2 cellular contexts compared by ENCODE assay signal in the genomic region with DNA sequence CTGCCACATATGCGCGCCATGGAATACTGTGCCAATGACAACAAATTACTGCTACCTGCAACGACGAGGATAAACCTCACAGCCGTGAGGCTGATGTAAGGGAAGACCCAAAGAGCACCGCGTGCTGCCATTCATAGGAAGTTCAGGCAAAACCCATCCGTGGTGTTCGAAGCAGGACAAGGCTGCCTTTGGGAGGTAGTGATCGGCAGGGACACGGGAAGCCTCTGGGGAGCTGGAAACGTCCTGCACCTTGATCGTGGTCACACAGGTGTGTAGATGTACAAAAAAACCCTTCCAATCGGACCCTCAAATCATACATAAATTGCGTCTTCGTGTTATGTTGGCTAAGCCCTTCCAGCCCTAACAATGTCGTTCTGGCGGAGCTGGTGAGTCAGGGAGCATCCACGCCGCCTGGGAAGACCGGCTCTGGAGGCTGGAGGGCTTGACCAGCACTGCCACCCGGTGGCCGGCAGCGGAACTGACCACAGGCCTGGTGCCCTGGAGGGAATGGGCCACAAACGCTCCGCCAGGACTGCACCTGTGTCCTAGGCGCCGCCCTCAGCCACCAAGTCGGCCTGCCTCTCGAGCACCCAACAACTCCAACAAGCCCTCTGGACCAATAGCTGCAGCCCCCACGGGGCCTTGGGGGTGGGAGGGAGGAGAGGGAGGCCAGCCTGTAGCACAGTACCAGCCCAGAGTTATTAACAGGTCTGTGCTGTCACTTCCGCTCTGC.
TF ChIP-seq lines count a peak whose summit lies in the region.

No MANE protein-coding gene starts in this region.

TF ChIP-seq in HEK293, 187 proteins besides CTCF, POLR2A, EP300 and RAD21 (continues in another document):
- TF ChIP-seq, protein P1, sequence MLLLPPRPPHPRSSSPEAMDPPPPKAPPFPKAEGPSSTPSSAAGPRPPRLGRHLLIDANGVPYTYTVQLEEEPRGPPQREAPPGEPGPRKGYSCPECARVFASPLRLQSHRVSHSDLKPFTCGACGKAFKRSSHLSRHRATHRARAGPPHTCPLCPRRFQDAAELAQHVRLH (tag by site-specific recombination; IDR thresholded peaks at IDR 0.05) = no peak
- TF ChIP-seq SP3 (tag by site-specific recombination; IDR thresholded peaks at IDR 0.05) (peak; percentile 17; the same call in 1 of the 2 replicates), ZSCAN30 (tag by site-specific recombination; IDR thresholded peaks at IDR 0.05) (peak; percentile 55; the same call in 1 of the 2 replicates), SP7 (tag by site-specific recombination; IDR thresholded peaks at IDR 0.05) (0 out of 2 replicates have a peak, but pooled peaks have one; percentile 20), ZEB2 (tag by site-specific recombination; IDR thresholded peaks at IDR 0.05) (0 out of 2 replicates have a peak, but pooled peaks have one; percentile 18), ZNF24 (tag by site-specific recombination; IDR thresholded peaks at IDR 0.05) (no peak), ZNF585B (tag by site-specific recombination; IDR thresholded peaks at IDR 0.05) (no peak), ZNF660 (tag by site-specific recombination; IDR thresholded peaks at IDR 0.05) (0 out of 2 replicates have a peak, but pooled peaks have one; percentile 29), ZNF600 (tag by site-specific recombination; IDR thresholded peaks at IDR 0.05) (peak; percentile 98), ZNF549 (tag by site-specific recombination; IDR thresholded peaks at IDR 0.05) (no peak), ZNF354C (tag by site-specific recombination; IDR thresholded peaks at IDR 0.05; ENCODE audit: borderline replicate concordance, low read depth) (no peak), SCRT2 (tag by site-specific recombination; IDR thresholded peaks at IDR 0.05) (peak; percentile 44; the same call in 1 of the 2 replicates), ZNF335 (tag by site-specific recombination; conservative IDR thresholded peaks at IDR 0.05) (peak; percentile 30), ZNF701 (tag by site-specific recombination; IDR thresholded peaks at IDR 0.05) (no peak), ZNF2 (tag by site-specific recombination; IDR thresholded peaks at IDR 0.05) (peak; percentile 81), ZNF654 (tag by site-specific recombination; IDR thresholded peaks at IDR 0.05; ENCODE audit: low read depth) (peak; percentile 73), ZNF350 (tag by site-specific recombination; IDR thresholded peaks at IDR 0.05) (no peak), ZNF266 (tag by site-specific recombination; IDR thresholded peaks at IDR 0.05; ENCODE audit: low read depth) (no peak)
- TF ChIP-seq, protein P2, sequence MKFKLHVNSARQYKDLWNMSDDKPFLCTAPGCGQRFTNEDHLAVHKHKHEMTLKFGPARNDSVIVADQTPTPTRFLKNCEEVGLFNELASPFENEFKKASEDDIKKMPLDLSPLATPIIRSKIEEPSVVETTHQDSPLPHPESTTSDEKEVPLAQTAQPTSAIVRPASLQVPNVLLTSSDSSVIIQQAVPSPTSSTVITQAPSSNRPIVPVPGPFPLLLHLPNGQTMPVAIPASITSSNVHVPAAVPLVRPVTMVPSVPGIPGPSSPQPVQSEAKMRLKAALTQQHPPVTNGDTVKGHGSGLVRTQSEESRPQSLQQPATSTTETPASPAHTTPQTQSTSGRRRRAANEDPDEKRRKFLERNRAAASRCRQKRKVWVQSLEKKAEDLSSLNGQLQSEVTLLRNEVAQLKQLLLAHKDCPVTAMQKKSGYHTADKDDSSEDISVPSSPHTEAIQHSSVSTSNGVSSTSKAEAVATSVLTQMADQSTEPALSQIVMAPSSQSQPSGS (tag by site-specific recombination; IDR thresholded peaks at IDR 0.05; ENCODE audit: low read depth) = no peak
- TF ChIP-seq, protein P3, sequence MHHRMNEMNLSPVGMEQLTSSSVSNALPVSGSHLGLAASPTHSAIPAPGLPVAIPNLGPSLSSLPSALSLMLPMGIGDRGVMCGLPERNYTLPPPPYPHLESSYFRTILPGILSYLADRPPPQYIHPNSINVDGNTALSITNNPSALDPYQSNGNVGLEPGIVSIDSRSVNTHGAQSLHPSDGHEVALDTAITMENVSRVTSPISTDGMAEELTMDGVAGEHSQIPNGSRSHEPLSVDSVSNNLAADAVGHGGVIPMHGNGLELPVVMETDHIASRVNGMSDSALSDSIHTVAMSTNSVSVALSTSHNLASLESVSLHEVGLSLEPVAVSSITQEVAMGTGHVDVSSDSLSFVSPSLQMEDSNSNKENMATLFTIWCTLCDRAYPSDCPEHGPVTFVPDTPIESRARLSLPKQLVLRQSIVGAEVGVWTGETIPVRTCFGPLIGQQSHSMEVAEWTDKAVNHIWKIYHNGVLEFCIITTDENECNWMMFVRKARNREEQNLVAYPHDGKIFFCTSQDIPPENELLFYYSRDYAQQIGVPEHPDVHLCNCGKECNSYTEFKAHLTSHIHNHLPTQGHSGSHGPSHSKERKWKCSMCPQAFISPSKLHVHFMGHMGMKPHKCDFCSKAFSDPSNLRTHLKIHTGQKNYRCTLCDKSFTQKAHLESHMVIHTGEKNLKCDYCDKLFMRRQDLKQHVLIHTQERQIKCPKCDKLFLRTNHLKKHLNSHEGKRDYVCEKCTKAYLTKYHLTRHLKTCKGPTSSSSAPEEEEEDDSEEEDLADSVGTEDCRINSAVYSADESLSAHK (tag by site-specific recombination; IDR thresholded peaks at IDR 0.05) = no peak
- TF ChIP-seq, protein P4, sequence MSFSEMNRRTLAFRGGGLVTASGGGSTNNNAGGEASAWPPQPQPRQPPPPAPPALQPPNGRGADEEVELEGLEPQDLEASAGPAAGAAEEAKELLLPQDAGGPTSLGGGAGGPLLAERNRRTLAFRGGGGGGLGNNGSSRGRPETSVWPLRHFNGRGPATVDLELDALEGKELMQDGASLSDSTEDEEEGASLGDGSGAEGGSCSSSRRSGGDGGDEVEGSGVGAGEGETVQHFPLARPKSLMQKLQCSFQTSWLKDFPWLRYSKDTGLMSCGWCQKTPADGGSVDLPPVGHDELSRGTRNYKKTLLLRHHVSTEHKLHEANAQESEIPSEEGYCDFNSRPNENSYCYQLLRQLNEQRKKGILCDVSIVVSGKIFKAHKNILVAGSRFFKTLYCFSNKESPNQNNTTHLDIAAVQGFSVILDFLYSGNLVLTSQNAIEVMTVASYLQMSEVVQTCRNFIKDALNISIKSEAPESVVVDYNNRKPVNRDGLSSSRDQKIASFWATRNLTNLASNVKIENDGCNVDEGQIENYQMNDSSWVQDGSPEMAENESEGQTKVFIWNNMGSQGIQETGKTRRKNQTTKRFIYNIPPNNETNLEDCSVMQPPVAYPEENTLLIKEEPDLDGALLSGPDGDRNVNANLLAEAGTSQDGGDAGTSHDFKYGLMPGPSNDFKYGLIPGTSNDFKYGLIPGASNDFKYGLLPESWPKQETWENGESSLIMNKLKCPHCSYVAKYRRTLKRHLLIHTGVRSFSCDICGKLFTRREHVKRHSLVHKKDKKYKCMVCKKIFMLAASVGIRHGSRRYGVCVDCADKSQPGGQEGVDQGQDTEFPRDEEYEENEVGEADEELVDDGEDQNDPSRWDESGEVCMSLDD (tag by site-specific recombination; IDR thresholded peaks at IDR 0.05) = no peak
- TF ChIP-seq, protein P5, sequence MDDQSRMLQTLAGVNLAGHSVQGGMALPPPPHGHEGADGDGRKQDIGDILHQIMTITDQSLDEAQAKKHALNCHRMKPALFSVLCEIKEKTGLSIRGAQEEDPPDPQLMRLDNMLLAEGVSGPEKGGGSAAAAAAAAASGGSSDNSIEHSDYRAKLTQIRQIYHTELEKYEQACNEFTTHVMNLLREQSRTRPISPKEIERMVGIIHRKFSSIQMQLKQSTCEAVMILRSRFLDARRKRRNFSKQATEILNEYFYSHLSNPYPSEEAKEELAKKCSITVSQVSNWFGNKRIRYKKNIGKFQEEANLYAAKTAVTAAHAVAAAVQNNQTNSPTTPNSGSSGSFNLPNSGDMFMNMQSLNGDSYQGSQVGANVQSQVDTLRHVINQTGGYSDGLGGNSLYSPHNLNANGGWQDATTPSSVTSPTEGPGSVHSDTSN (CRISPR knock-in tag; IDR thresholded peaks at IDR 0.05) = peak; percentile 88

TF ChIP-seq in GM12878, 131 proteins besides CTCF, POLR2A, EP300 and RAD21 (continues in another document):
- TF ChIP-seq IKZF1 (conservative IDR thresholded peaks at IDR 0.05) (peak; percentile 68), ZNF592 (IDR thresholded peaks at IDR 0.05) (no peak), SIN3A (IDR thresholded peaks at IDR 0.05; ENCODE audit: low read depth, low read length) (peak; percentile 22; the same call in 1 of the 2 replicates), SKIL (IDR thresholded peaks at IDR 0.05; ENCODE audit: low read depth, poor library complexity, severe bottlenecking) (no peak), EED (IDR thresholded peaks at IDR 0.05; ENCODE audit: low read depth) (peak; percentile 40; the same call in 1 of the 2 replicates), SIX5 (IDR thresholded peaks at IDR 0.05; ENCODE audit: low read depth, low read length, severe bottlenecking) (no peak), NR2F1 (conservative IDR thresholded peaks at IDR 0.05) (peak; percentile 20; the same call in 1 of the 2 replicates), CEBPB (IDR thresholded peaks at IDR 0.05; ENCODE audit: borderline replicate concordance in 1 of 2, low read depth in 2 of 2, low read length in 2 of 2) (no peak), ELK1 (IDR thresholded peaks at IDR 0.05; ENCODE audit: low read depth, low read length) (0 out of 2 replicates have a peak, but pooled peaks have one; percentile 36), PAX5 (IDR thresholded peaks at IDR 0.05; ENCODE audit: borderline replicate concordance, low read depth, low read length) (no peak), SMC3 (IDR thresholded peaks at IDR 0.05; ENCODE audit: borderline replicate concordance, low read length) (peak; percentile 95), YY1 (IDR thresholded peaks at IDR 0.05; ENCODE audit: low read depth, low read length) (peak; percentile 75), NFXL1 (IDR thresholded peaks at IDR 0.05; ENCODE audit: borderline replicate concordance) (no peak), MEF2B (IDR thresholded peaks at IDR 0.05; ENCODE audit: partially characterized antibody, poor library complexity, severe bottlenecking) (no peak), HDAC2 (IDR thresholded peaks at IDR 0.05) (no peak)
- TF ChIP-seq, protein P6, sequence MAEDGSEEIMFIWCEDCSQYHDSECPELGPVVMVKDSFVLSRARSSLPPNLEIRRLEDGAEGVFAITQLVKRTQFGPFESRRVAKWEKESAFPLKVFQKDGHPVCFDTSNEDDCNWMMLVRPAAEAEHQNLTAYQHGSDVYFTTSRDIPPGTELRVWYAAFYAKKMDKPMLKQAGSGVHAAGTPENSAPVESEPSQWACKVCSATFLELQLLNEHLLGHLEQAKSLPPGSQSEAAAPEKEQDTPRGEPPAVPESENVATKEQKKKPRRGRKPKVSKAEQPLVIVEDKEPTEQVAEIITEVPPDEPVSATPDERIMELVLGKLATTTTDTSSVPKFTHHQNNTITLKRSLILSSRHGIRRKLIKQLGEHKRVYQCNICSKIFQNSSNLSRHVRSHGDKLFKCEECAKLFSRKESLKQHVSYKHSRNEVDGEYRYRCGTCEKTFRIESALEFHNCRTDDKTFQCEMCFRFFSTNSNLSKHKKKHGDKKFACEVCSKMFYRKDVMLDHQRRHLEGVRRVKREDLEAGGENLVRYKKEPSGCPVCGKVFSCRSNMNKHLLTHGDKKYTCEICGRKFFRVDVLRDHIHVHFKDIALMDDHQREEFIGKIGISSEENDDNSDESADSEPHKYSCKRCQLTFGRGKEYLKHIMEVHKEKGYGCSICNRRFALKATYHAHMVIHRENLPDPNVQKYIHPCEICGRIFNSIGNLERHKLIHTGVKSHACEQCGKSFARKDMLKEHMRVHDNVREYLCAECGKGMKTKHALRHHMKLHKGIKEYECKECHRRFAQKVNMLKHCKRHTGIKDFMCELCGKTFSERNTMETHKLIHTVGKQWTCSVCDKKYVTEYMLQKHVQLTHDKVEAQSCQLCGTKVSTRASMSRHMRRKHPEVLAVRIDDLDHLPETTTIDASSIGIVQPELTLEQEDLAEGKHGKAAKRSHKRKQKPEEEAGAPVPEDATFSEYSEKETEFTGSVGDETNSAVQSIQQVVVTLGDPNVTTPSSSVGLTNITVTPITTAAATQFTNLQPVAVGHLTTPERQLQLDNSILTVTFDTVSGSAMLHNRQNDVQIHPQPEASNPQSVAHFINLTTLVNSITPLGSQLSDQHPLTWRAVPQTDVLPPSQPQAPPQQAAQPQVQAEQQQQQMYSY (CRISPR knock-in tag; IDR thresholded peaks at IDR 0.05) = no peak
